2 cellular contexts compared by ENCODE assay signal in the genomic region with DNA sequence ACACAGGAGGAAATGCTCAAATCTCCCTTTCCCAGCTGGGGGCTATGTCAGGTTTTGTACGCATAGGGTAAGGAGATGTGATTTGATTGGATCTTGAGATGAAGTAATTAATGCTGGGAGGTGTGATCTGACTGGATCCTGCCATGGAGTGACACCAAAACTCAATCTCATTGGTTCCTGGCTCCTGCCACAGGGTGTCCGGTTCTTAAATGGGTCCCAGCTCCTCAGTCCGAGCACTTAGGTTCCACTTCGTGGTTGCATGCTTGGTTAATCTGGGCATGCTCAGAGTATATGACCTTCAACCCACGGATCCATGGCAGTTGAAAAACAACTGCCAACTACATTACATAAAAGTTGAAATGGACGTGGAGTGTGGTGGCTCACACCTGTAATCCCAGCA.
A peak's percentile ranks its signal among the peaks of the same experiment; 100 is the strongest.
TF ChIP-seq lines count a peak whose summit lies in the region.

No MANE protein-coding gene starts in this region.

TF ChIP-seq in GM23338, 12 proteins besides CTCF, POLR2A, EP300 and RAD21 (continued from another document):
- TF ChIP-seq, protein P1, sequence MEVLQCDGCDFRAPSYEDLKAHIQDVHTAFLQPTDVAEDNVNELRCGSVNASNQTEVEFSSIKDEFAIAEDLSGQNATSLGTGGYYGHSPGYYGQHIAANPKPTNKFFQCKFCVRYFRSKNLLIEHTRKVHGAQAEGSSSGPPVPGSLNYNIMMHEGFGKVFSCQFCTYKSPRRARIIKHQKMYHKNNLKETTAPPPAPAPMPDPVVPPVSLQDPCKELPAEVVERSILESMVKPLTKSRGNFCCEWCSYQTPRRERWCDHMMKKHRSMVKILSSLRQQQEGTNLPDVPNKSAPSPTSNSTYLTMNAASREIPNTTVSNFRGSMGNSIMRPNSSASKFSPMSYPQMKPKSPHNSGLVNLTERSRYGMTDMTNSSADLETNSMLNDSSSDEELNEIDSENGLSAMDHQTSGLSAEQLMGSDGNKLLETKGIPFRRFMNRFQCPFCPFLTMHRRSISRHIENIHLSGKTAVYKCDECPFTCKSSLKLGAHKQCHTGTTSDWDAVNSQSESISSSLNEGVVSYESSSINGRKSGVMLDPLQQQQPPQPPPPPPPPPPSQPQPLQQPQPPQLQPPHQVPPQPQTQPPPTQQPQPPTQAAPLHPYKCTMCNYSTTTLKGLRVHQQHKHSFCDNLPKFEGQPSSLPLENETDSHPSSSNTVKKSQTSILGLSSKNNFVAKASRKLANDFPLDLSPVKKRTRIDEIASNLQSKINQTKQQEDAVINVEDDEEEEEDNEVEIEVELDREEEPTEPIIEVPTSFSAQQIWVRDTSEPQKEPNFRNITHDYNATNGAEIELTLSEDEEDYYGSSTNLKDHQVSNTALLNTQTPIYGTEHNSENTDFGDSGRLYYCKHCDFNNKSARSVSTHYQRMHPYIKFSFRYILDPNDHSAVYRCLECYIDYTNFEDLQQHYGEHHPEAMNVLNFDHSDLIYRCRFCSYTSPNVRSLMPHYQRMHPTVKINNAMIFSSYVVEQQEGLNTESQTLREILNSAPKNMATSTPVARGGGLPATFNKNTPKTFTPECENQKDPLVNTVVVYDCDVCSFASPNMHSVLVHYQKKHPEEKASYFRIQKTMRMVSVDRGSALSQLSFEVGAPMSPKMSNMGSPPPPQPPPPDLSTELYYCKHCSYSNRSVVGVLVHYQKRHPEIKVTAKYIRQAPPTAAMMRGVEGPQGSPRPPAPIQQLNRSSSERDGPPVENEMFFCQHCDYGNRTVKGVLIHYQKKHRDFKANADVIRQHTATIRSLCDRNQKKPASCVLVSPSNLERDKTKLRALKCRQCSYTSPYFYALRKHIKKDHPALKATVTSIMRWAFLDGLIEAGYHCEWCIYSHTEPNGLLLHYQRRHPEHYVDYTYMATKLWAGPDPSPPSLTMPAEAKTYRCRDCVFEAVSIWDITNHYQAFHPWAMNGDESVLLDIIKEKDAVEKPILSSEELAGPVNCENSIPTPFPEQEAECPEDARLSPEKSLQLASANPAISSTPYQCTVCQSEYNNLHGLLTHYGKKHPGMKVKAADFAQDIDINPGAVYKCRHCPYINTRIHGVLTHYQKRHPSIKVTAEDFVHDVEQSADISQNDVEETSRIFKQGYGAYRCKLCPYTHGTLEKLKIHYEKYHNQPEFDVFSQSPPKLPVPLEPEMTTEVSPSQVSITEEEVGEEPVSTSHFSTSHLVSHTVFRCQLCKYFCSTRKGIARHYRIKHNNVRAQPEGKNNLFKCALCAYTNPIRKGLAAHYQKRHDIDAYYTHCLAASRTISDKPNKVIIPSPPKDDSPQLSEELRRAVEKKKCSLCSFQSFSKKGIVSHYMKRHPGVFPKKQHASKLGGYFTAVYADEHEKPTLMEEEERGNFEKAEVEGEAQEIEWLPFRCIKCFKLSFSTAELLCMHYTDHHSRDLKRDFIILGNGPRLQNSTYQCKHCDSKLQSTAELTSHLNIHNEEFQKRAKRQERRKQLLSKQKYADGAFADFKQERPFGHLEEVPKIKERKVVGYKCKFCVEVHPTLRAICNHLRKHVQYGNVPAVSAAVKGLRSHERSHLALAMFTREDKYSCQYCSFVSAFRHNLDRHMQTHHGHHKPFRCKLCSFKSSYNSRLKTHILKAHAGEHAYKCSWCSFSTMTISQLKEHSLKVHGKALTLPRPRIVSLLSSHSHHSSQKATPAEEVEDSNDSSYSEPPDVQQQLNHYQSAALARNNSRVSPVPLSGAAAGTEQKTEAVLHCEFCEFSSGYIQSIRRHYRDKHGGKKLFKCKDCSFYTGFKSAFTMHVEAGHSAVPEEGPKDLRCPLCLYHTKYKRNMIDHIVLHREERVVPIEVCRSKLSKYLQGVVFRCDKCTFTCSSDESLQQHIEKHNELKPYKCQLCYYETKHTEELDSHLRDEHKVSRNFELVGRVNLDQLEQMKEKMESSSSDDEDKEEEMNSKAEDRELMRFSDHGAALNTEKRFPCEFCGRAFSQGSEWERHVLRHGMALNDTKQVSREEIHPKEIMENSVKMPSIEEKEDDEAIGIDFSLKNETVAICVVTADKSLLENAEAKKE (CRISPR knock-in tag; IDR thresholded peaks at IDR 0.05) = no peak
- TF ChIP-seq, protein P2, sequence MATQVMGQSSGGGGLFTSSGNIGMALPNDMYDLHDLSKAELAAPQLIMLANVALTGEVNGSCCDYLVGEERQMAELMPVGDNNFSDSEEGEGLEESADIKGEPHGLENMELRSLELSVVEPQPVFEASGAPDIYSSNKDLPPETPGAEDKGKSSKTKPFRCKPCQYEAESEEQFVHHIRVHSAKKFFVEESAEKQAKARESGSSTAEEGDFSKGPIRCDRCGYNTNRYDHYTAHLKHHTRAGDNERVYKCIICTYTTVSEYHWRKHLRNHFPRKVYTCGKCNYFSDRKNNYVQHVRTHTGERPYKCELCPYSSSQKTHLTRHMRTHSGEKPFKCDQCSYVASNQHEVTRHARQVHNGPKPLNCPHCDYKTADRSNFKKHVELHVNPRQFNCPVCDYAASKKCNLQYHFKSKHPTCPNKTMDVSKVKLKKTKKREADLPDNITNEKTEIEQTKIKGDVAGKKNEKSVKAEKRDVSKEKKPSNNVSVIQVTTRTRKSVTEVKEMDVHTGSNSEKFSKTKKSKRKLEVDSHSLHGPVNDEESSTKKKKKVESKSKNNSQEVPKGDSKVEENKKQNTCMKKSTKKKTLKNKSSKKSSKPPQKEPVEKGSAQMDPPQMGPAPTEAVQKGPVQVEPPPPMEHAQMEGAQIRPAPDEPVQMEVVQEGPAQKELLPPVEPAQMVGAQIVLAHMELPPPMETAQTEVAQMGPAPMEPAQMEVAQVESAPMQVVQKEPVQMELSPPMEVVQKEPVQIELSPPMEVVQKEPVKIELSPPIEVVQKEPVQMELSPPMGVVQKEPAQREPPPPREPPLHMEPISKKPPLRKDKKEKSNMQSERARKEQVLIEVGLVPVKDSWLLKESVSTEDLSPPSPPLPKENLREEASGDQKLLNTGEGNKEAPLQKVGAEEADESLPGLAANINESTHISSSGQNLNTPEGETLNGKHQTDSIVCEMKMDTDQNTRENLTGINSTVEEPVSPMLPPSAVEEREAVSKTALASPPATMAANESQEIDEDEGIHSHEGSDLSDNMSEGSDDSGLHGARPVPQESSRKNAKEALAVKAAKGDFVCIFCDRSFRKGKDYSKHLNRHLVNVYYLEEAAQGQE (IDR thresholded peaks at IDR 0.05; ENCODE audit: unreplicated experiment) = no peak
- TF ChIP-seq ZNF114 (CRISPR knock-in tag; IDR thresholded peaks at IDR 0.05) = no peak
- TF ChIP-seq STAT1 (IDR thresholded peaks at IDR 0.05; ENCODE audit: unreplicated experiment) = no peak
- no peak for TF ChIP-seq EZH2phosphoT487 (IDR thresholded peaks at IDR 0.05; ENCODE audit: unreplicated experiment)
- TF ChIP-seq CREB1 (CRISPR knock-in tag; IDR thresholded peaks at IDR 0.05; ENCODE audit: low read depth) = no peak
- TF ChIP-seq, protein P3, sequence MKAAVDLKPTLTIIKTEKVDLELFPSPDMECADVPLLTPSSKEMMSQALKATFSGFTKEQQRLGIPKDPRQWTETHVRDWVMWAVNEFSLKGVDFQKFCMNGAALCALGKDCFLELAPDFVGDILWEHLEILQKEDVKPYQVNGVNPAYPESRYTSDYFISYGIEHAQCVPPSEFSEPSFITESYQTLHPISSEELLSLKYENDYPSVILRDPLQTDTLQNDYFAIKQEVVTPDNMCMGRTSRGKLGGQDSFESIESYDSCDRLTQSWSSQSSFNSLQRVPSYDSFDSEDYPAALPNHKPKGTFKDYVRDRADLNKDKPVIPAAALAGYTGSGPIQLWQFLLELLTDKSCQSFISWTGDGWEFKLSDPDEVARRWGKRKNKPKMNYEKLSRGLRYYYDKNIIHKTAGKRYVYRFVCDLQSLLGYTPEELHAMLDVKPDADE (IDR thresholded peaks at IDR 0.05) = no peak

TF ChIP-seq in liver, 16 proteins besides CTCF, POLR2A, EP300 and RAD21 (continued from another document):
- TF ChIP-seq, protein P4, sequence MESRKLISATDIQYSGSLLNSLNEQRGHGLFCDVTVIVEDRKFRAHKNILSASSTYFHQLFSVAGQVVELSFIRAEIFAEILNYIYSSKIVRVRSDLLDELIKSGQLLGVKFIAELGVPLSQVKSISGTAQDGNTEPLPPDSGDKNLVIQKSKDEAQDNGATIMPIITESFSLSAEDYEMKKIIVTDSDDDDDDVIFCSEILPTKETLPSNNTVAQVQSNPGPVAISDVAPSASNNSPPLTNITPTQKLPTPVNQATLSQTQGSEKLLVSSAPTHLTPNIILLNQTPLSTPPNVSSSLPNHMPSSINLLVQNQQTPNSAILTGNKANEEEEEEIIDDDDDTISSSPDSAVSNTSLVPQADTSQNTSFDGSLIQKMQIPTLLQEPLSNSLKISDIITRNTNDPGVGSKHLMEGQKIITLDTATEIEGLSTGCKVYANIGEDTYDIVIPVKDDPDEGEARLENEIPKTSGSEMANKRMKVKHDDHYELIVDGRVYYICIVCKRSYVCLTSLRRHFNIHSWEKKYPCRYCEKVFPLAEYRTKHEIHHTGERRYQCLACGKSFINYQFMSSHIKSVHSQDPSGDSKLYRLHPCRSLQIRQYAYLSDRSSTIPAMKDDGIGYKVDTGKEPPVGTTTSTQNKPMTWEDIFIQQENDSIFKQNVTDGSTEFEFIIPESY (IDR thresholded peaks at IDR 0.05) = no peak
- TF ChIP-seq RXRA (IDR thresholded peaks at IDR 0.05) (peak; percentile 25 to 71), SP1 (IDR thresholded peaks at IDR 0.05) (peak; percentile 84), NR2F2 (IDR thresholded peaks at IDR 0.05) (peak; percentile 45), YY1 (IDR thresholded peaks at IDR 0.05) (peak; percentile 26), JUND (IDR thresholded peaks at IDR 0.05) (no peak), EGR1 (IDR thresholded peaks at IDR 0.05; ENCODE audit: low read depth in 2 of 2) (no peak), FOXA1 (IDR thresholded peaks at IDR 0.05) (no peak), HNF4G (IDR thresholded peaks at IDR 0.05) (no peak), HNF4A (conservative IDR thresholded peaks at IDR 0.05) (peak in 1 of 2 donors; percentile 63)
- TF ChIP-seq, protein P5, sequence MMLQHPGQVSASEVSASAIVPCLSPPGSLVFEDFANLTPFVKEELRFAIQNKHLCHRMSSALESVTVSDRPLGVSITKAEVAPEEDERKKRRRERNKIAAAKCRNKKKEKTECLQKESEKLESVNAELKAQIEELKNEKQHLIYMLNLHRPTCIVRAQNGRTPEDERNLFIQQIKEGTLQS (IDR thresholded peaks at IDR 0.05) = no peak
